In genomic region chr1:56430141-56430839, GRCh38 we compare ENCODE assay signal across 25 cellular contexts.
"Had no signal": no experiment of that assay in that cellular context is flagged by ENCODE, and none has a peak within 500 bp of the region (broad histone marks: within the 10 kb centered on the region; RNA-seq: fewer than 3 reads in every experiment).

No MANE protein-coding gene starts in this region.

- H3K36me3 ChIP-seq: adrenal gland, MG63, SJCRH30 had no signal

- H3K4me3 ChIP-seq: adrenal gland, MG63, SJCRH30 had no signal

- H3K9me3 ChIP-seq: adrenal gland, MG63, SJCRH30 had no signal

- H3K4me1 ChIP-seq: SJCRH30 had no signal

- H3K27ac ChIP-seq: adrenal gland, SJCRH30 had no signal

- DNase-seq: activated CD4-positive, alpha-beta T cell treated with anti-CD3 and anti-CD28 coated beads for 48 hours; activated CD4-positive, alpha-beta T cell treated with anti-CD3 and anti-CD28 coated beads, Interleukin-2, amount 50 U/mL, for 4 hours; activated CD4-positive, CD25-positive, alpha-beta regulatory T cell treated with anti-CD3 and anti-CD28 coated beads, Interleukin-2, amount 50 U/mL, for 72 hours; activated CD8-positive, alpha-beta memory T cell treated with anti-CD3 and anti-CD28 coated beads, Interleukin-2, amount 50 U/mL, for 48 hours; activated CD8-positive, alpha-beta T cell treated with anti-CD3 and anti-CD28 coated beads, Interleukin-2, amount 10 ng/mL, durations not matched to agents 7 days and 5 days; activated naive CD4-positive, alpha-beta T cell treated with anti-CD3 and anti-CD28 coated beads, Interleukin-2, amount 50 U/mL, for 16 hours; activated naive CD8-positive, alpha-beta T cell treated with anti-CD3 and anti-CD28 coated beads, Interleukin-2, amount 10 ng/mL, durations not matched to agents 7 days and 5 days; activated T-cell treated with anti-CD3 and anti-CD28 coated beads, Interleukin-2, amount 50 U/mL, for 1 hour; adrenal gland; anterior cingulate cortex; MG63; MV-4-11; NCI-H1092 treated with DMSO at 0.1 percent for 48 hours; NCI-H1417 treated with DMSO at 0.1 percent for 48 hours; NCI-H1694; NCI-H2029; NCI-H2107; NCI-H2171 treated with DMSO at 0.1 percent for 48 hours; NCI-H226; NCI-H510A; NCI-H526 treated with DMSO at 0.1 percent for 48 hours; NK-92 treated with Interleukin-12 subunit alpha and Interleukin-12 subunit beta, amount 100 ng/mL, for 24 hours; OCI-M1; RPMI8226; SJCRH30 had no signal

- H3K27me3 ChIP-seq: adrenal gland, MG63 had no signal
